23 cellular contexts compared by ENCODE assay signal in the genomic region with DNA sequence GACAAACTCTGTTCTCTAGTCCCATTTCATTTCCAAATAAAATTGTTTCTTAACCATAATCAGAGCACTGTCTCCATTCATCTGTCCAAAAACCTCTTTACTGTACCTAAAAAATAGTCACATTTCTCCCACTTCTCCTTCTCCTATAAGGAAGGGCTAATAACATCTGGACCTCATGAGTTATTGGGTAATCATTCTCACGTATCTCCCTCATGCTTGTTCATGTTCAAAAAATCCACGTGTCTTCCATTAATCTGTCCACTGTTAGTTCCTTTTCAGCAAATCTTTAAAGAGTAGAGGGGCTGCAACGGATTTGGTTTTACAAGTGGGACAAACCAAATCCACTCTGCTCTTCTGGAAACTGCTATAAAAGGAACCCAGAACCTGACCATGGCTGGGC.
"Had no signal": no experiment of that assay in that cellular context is flagged by ENCODE, and none has a peak within 500 bp of the region (broad histone marks: within the 10 kb centered on the region; RNA-seq: fewer than 3 reads in every experiment).

No MANE protein-coding gene starts in this region.

- H3K27ac ChIP-seq: HL-60, PC-9, Peyer's patch, SJCRH30 had no signal

- H3K27me3 ChIP-seq: Peyer's patch, SJCRH30 had no signal

- H3K4me2 ChIP-seq: PC-9 had no signal

- DNase-seq: KBM-7, NCI-H1092, NCI-H1105 treated with DMSO at 0.1 percent for 48 hours, NCI-H1417 treated with DMSO at 0.1 percent for 48 hours, NCI-H146, NCI-H1694 treated with DMSO at 0.1 percent for 48 hours, NCI-H1930, NCI-H2081, NCI-H2107, NCI-H226, NCI-H446, NCI-H510A, NCI-H524 treated with DMSO at 0.1 percent for 48 hours, NCI-H69, NCI-H774, OCI-M1, PC-9, Peyer's patch, SHP77 treated with DMSO at 0.1 percent for 48 hours, SJCRH30, SW 1271, T-cell had no signal

- H3K36me3 Mint-ChIP-seq: T-cell had no signal

- H3K9me3 ChIP-seq: Peyer's patch, SJCRH30 had no signal

- H3K4me1 Mint-ChIP-seq: T-cell had no signal

- H3K27me3 Mint-ChIP-seq: T-cell had no signal

- H3K4me3 ChIP-seq: PC-9, Peyer's patch, SJCRH30 had no signal

- H3K4me3 Mint-ChIP-seq: T-cell had no signal

- H2AFZ ChIP-seq: PC-9 had no signal

- H3K27ac Mint-ChIP-seq: T-cell had no signal

- H3K4me1 ChIP-seq: Peyer's patch, SJCRH30 had no signal

- H3K36me3 ChIP-seq: Peyer's patch, SJCRH30 had no signal
